Comparison of ENCODE assay signal across 3 cellular contexts in genomic region chr17:6979440-6979839, GRCh38. TPM values are rescaled to one million over a fixed set of nuclear protein-coding genes. Genes with fewer than 3 reads are reported as not detected.
"Had no signal": no experiment of that assay in that cellular context is flagged by ENCODE, and none has a peak within 500 bp of the region (broad histone marks: within the 10 kb centered on the region; RNA-seq: fewer than 3 reads in every experiment).

No MANE protein-coding gene starts in this region.

RNA-seq across cellular contexts. Expression of gene ALOX12, which starts 16.4 kb away (rescaled TPM):
- total RNA-seq: GM23248, H4, HFFc6 had no signal

RNA-seq across cellular contexts. Expression of gene BCL6B, which starts 43.4 kb away (rescaled TPM):
- total RNA-seq: GM23248, H4, HFFc6 had no signal
- polyA plus RNA-seq: GM23248 had no signal

RNA-seq across cellular contexts. Expression of gene SLC16A13, which starts 56.4 kb away (rescaled TPM):
- total RNA-seq: GM23248 had no signal
